In the genomic region with DNA sequence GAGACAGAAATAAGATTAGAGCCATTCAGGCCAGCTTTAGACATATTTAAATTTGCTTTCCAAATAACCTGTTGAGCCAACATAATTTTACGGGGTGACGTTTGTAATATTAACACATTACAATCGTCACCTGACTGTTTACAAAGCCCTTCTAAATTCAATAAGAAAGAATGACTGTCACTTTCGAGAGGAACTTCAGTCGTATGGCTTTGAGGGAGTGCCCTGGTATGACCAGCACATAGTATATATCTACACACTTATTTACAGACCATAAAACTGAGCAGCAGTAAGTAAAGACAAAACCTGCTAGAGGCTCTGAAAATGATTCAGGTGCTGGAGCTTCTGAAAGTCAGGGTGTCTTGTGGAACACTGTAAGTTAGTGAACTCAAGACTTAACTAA, we compare ENCODE assay signal across 27 cellular contexts.
"Had no signal": no experiment of that assay in that cellular context is flagged by ENCODE, and none has a peak within 500 bp of the region (broad histone marks: within the 10 kb centered on the region; RNA-seq: fewer than 3 reads in every experiment).

No MANE protein-coding gene starts in this region.

- H3K4me3 ChIP-seq: Peyer's patch, SJCRH30 had no signal

- ATAC-seq: PC-3, Right ventricle myocardium inferior, SK-N-SH treated with all-trans-retinoic acid at 6 μM for 48 hours had no signal

- H3K4me1 ChIP-seq: Peyer's patch, SJCRH30 had no signal

- DNase-seq: IMR-90; Kasumi-1; KG1; NCI-H1092; NCI-H1105 treated with DMSO at 0.1 percent for 48 hours; NCI-H1417 treated with DMSO at 0.1 percent for 48 hours; NCI-H146; NCI-H1694 treated with DMSO at 0.1 percent for 48 hours; NCI-H1930; NCI-H2081; NCI-H2107; NCI-H2171; NCI-H226; NCI-H446; NCI-H510A; NCI-H524 treated with DMSO at 0.1 percent for 48 hours; NCI-H69; NCI-H774; NK-92 treated with Interleukin-12 subunit alpha and Interleukin-12 subunit beta, amount 100 ng/mL, for 24 hours; PC-3; Peyer's patch; SHP77 treated with DMSO at 0.1 percent for 48 hours; SJCRH30; T-helper 1 cell had no signal

- H3K27ac ChIP-seq: HL-60, Peyer's patch, SJCRH30 had no signal

- H3K27me3 ChIP-seq: Peyer's patch, SJCRH30 had no signal

- H3K36me3 ChIP-seq: SJCRH30 had no signal

- H3K9me3 ChIP-seq: Peyer's patch, SJCRH30 had no signal
